ENCODE assay signal across 1 cellular context in the genomic region with DNA sequence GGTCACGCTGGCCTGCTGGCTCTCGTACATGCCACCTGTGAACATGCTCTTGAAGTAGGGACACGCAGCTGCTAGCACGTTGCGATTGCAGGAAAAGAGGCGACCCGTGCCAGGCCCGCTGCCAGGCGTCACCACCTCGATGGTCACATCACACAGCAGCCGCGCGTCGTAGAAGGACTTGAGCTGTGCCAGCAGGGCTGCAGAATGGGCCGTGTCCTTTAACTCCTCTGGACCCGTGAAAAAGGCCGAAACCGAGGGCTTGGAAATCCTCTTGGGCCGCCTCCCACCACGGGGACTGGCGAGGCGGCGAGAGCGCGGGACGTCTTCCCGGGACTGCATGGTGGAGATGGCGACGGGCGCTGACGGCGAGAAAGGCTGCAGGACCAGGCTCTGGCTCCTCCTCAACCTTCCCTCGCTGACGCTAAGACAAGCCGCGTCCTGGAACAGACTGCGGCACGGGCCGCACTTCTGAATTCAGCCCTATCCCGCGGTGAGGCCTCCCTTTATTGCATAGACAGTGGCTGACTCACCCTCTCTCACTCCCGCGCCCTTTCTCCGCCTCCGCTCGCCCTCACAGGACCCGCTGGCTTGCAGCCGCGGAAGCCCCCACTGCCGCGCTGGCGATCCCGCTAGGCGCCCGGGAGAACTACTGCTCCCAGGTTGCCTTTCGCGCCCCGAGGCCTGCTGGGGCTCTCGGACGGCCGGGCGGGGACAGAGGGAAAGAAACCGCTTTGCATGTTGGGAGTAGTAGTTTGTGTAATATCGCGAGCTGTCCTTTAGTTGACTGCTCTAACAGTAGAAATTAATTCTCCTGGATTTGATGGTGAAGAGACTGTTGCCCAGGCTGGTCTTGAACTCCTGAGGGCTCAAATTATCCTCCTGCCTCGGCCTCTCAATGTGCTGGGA.
A peak's percentile ranks its signal among the peaks of the same experiment; 100 is the strongest.
TF ChIP-seq lines count a peak whose summit lies in the region.

A gene with protein sequence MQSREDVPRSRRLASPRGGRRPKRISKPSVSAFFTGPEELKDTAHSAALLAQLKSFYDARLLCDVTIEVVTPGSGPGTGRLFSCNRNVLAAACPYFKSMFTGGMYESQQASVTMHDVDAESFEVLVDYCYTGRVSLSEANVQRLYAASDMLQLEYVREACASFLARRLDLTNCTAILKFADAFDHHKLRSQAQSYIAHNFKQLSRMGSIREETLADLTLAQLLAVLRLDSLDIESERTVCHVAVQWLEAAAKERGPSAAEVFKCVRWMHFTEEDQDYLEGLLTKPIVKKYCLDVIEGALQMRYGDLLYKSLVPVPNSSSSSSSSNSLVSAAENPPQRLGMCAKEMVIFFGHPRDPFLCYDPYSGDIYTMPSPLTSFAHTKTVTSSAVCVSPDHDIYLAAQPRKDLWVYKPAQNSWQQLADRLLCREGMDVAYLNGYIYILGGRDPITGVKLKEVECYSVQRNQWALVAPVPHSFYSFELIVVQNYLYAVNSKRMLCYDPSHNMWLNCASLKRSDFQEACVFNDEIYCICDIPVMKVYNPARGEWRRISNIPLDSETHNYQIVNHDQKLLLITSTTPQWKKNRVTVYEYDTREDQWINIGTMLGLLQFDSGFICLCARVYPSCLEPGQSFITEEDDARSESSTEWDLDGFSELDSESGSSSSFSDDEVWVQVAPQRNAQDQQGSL (minus strand): TSS at position 651 of the 906 bp plus-strand sequence. CDS start 312 bp downstream, at position 339.

TF ChIP-seq in HepG2, 621 proteins besides CTCF, POLR2A, EP300 and RAD21 (continued from another document and continues in another):
- TF ChIP-seq, protein P1, sequence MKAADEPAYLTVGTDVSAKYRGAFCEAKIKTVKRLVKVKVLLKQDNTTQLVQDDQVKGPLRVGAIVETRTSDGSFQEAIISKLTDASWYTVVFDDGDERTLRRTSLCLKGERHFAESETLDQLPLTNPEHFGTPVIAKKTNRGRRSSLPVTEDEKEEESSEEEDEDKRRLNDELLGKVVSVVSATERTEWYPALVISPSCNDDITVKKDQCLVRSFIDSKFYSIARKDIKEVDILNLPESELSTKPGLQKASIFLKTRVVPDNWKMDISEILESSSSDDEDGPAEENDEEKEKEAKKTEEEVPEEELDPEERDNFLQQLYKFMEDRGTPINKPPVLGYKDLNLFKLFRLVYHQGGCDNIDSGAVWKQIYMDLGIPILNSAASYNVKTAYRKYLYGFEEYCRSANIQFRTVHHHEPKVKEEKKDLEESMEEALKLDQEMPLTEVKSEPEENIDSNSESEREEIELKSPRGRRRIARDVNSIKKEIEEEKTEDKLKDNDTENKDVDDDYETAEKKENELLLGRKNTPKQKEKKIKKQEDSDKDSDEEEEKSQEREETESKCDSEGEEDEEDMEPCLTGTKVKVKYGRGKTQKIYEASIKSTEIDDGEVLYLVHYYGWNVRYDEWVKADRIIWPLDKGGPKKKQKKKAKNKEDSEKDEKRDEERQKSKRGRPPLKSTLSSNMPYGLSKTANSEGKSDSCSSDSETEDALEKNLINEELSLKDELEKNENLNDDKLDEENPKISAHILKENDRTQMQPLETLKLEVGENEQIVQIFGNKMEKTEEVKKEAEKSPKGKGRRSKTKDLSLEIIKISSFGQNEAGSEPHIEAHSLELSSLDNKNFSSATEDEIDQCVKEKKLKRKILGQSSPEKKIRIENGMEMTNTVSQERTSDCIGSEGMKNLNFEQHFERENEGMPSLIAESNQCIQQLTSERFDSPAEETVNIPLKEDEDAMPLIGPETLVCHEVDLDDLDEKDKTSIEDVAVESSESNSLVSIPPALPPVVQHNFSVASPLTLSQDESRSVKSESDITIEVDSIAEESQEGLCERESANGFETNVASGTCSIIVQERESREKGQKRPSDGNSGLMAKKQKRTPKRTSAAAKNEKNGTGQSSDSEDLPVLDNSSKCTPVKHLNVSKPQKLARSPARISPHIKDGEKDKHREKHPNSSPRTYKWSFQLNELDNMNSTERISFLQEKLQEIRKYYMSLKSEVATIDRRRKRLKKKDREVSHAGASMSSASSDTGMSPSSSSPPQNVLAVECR (CRISPR knock-in tag; IDR thresholded peaks at IDR 0.05; ENCODE audit: borderline replicate concordance) = peak; percentile 88; the same call in 1 of the 2 replicates
- peak; percentile 81 for TF ChIP-seq PHF20 (CRISPR knock-in tag; IDR thresholded peaks at IDR 0.05)
- TF ChIP-seq, protein P2, sequence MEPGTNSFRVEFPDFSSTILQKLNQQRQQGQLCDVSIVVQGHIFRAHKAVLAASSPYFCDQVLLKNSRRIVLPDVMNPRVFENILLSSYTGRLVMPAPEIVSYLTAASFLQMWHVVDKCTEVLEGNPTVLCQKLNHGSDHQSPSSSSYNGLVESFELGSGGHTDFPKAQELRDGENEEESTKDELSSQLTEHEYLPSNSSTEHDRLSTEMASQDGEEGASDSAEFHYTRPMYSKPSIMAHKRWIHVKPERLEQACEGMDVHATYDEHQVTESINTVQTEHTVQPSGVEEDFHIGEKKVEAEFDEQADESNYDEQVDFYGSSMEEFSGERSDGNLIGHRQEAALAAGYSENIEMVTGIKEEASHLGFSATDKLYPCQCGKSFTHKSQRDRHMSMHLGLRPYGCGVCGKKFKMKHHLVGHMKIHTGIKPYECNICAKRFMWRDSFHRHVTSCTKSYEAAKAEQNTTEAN (CRISPR knock-in tag; conservative IDR thresholded peaks at IDR 0.05) = 0 out of 2 replicates have a peak, but pooled peaks have one; percentile 29
- TF ChIP-seq, protein P3, sequence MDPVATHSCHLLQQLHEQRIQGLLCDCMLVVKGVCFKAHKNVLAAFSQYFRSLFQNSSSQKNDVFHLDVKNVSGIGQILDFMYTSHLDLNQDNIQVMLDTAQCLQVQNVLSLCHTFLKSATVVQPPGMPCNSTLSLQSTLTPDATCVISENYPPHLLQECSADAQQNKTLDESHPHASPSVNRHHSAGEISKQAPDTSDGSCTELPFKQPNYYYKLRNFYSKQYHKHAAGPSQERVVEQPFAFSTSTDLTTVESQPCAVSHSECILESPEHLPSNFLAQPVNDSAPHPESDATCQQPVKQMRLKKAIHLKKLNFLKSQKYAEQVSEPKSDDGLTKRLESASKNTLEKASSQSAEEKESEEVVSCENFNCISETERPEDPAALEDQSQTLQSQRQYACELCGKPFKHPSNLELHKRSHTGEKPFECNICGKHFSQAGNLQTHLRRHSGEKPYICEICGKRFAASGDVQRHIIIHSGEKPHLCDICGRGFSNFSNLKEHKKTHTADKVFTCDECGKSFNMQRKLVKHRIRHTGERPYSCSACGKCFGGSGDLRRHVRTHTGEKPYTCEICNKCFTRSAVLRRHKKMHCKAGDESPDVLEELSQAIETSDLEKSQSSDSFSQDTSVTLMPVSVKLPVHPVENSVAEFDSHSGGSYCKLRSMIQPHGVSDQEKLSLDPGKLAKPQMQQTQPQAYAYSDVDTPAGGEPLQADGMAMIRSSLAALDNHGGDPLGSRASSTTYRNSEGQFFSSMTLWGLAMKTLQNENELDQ (CRISPR knock-in tag; IDR thresholded peaks at IDR 0.05; ENCODE audit: borderline replicate concordance) = no peak
- TF ChIP-seq KLF16 (CRISPR knock-in tag; IDR thresholded peaks at IDR 0.05) = peak in 1 of 2 experiments; percentile 56; a peak in 1 of 4 replicates
- peak; percentile 63 for TF ChIP-seq SOX5 (CRISPR knock-in tag; IDR thresholded peaks at IDR 0.05; ENCODE audit: borderline replicate concordance)
- TF ChIP-seq, protein P4, sequence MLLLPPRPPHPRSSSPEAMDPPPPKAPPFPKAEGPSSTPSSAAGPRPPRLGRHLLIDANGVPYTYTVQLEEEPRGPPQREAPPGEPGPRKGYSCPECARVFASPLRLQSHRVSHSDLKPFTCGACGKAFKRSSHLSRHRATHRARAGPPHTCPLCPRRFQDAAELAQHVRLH (CRISPR knock-in tag; IDR thresholded peaks at IDR 0.05; ENCODE audit: borderline replicate concordance, low read depth) = no peak
- TF ChIP-seq, protein P5, sequence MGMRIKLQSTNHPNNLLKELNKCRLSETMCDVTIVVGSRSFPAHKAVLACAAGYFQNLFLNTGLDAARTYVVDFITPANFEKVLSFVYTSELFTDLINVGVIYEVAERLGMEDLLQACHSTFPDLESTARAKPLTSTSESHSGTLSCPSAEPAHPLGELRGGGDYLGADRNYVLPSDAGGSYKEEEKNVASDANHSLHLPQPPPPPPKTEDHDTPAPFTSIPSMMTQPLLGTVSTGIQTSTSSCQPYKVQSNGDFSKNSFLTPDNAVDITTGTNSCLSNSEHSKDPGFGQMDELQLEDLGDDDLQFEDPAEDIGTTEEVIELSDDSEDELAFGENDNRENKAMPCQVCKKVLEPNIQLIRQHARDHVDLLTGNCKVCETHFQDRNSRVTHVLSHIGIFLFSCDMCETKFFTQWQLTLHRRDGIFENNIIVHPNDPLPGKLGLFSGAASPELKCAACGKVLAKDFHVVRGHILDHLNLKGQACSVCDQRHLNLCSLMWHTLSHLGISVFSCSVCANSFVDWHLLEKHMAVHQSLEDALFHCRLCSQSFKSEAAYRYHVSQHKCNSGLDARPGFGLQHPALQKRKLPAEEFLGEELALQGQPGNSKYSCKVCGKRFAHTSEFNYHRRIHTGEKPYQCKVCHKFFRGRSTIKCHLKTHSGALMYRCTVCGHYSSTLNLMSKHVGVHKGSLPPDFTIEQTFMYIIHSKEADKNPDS (CRISPR knock-in tag; IDR thresholded peaks at IDR 0.05) = no peak
- TF ChIP-seq NFE2L2 (IDR thresholded peaks at IDR 0.05; ENCODE audit: low read length) = no peak
- peak; percentile 81 for TF ChIP-seq PHF5A (CRISPR knock-in tag; IDR thresholded peaks at IDR 0.05; ENCODE audit: low read depth, unreplicated experiment)
- no peak for TF ChIP-seq ZNF30 (CRISPR knock-in tag; IDR thresholded peaks at IDR 0.05)
- peak; percentile 63; the same call in 1 of the 2 replicates for TF ChIP-seq HES4 (CRISPR knock-in tag; IDR thresholded peaks at IDR 0.05; ENCODE audit: borderline replicate concordance)
- no peak for TF ChIP-seq TBL1XR1 (IDR thresholded peaks at IDR 0.05; ENCODE audit: borderline replicate concordance, low read length, partially characterized antibody)
- TF ChIP-seq CENPX (CRISPR knock-in tag; IDR thresholded peaks at IDR 0.05) = no peak
- TF ChIP-seq ZFP62 (CRISPR knock-in tag; IDR thresholded peaks at IDR 0.05) = peak; percentile 96
- TF ChIP-seq, protein P6, sequence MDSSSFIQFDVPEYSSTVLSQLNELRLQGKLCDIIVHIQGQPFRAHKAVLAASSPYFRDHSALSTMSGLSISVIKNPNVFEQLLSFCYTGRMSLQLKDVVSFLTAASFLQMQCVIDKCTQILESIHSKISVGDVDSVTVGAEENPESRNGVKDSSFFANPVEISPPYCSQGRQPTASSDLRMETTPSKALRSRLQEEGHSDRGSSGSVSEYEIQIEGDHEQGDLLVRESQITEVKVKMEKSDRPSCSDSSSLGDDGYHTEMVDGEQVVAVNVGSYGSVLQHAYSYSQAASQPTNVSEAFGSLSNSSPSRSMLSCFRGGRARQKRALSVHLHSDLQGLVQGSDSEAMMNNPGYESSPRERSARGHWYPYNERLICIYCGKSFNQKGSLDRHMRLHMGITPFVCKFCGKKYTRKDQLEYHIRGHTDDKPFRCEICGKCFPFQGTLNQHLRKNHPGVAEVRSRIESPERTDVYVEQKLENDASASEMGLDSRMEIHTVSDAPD (CRISPR knock-in tag; IDR thresholded peaks at IDR 0.05) = 0 out of 2 replicates have a peak, but pooled peaks have one; percentile 19
- no peak for TF ChIP-seq FOXK2 (IDR thresholded peaks at IDR 0.05)
- no peak for TF ChIP-seq NFATC3 (CRISPR knock-in tag; IDR thresholded peaks at IDR 0.05)
- no peak for TF ChIP-seq AKAP8 (CRISPR knock-in tag; IDR thresholded peaks at IDR 0.05)
- TF ChIP-seq GPN1 (CRISPR knock-in tag; IDR thresholded peaks at IDR 0.05; ENCODE audit: borderline replicate concordance) = no peak
- TF ChIP-seq, protein P7, sequence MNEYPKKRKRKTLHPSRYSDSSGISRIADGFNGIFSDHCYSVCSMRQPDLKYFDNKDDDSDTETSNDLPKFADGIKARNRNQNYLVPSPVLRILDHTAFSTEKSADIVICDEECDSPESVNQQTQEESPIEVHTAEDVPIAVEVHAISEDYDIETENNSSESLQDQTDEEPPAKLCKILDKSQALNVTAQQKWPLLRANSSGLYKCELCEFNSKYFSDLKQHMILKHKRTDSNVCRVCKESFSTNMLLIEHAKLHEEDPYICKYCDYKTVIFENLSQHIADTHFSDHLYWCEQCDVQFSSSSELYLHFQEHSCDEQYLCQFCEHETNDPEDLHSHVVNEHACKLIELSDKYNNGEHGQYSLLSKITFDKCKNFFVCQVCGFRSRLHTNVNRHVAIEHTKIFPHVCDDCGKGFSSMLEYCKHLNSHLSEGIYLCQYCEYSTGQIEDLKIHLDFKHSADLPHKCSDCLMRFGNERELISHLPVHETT (CRISPR knock-in tag; conservative IDR thresholded peaks at IDR 0.05) = peak; percentile 68
- no peak for TF ChIP-seq PLRG1 (conservative IDR thresholded peaks at IDR 0.05)
- TF ChIP-seq, protein P8, sequence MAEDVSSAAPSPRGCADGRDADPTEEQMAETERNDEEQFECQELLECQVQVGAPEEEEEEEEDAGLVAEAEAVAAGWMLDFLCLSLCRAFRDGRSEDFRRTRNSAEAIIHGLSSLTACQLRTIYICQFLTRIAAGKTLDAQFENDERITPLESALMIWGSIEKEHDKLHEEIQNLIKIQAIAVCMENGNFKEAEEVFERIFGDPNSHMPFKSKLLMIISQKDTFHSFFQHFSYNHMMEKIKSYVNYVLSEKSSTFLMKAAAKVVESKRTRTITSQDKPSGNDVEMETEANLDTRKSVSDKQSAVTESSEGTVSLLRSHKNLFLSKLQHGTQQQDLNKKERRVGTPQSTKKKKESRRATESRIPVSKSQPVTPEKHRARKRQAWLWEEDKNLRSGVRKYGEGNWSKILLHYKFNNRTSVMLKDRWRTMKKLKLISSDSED (CRISPR knock-in tag; IDR thresholded peaks at IDR 0.05) = no peak
- peak; percentile 54; the same call in 1 of the 2 replicates for TF ChIP-seq CBX5 (CRISPR knock-in tag; IDR thresholded peaks at IDR 0.05; ENCODE audit: borderline replicate concordance)
- TF ChIP-seq, protein P9, sequence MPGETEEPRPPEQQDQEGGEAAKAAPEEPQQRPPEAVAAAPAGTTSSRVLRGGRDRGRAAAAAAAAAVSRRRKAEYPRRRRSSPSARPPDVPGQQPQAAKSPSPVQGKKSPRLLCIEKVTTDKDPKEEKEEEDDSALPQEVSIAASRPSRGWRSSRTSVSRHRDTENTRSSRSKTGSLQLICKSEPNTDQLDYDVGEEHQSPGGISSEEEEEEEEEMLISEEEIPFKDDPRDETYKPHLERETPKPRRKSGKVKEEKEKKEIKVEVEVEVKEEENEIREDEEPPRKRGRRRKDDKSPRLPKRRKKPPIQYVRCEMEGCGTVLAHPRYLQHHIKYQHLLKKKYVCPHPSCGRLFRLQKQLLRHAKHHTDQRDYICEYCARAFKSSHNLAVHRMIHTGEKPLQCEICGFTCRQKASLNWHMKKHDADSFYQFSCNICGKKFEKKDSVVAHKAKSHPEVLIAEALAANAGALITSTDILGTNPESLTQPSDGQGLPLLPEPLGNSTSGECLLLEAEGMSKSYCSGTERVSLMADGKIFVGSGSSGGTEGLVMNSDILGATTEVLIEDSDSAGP (CRISPR knock-in tag; IDR thresholded peaks at IDR 0.05; ENCODE audit: borderline replicate concordance) = peak; percentile 93
- TF ChIP-seq ARHGAP35 (CRISPR knock-in tag; IDR thresholded peaks at IDR 0.05; ENCODE audit: borderline replicate concordance) = no peak
- TF ChIP-seq ZFP36 (IDR thresholded peaks at IDR 0.05; ENCODE audit: borderline replicate concordance, low read depth, low read length, partially characterized antibody) = no peak
- TF ChIP-seq BHLHE40 (IDR thresholded peaks at IDR 0.05; ENCODE audit: low read length) = peak; percentile 62
- no peak for TF ChIP-seq XBP1 (CRISPR knock-in tag; IDR thresholded peaks at IDR 0.05)
- TF ChIP-seq ZNF841 (CRISPR knock-in tag; IDR thresholded peaks at IDR 0.05; ENCODE audit: borderline replicate concordance) = 0 out of 2 replicates have a peak, but pooled peaks have one; percentile 34
